ENCODE assay signal across 9 cellular contexts in the genomic region with DNA sequence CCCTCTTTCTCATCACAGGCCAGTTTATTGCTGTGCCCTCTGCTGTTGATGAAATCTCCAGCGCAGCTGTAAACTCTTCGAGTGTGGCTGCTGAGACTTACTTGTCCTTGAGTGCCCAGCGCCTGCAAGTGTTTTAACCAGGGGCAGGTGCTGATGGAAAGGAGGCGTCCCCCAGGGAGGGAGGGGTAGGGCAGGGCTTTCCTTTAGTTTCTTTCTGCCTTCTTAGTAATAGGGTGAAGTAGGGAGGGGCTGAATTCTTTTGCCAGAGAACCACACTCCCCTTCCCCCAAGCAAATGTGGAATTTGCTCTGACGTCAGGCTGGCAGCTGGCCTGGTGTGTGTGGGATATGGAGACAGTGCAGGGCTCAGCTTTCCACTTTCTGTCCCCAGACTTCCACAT.
DNase-seq lines count a peak whose midpoint lies in the region; ATAC-seq and TF ChIP-seq lines count a peak whose summit lies in the region.
"Had no signal": no experiment of that assay in that cellular context is flagged by ENCODE, and none has a peak within 500 bp of the region (broad histone marks: within the 10 kb centered on the region; RNA-seq: fewer than 3 reads in every experiment).

No MANE protein-coding gene starts in this region.

- H3K27me3 Mint-ChIP-seq in stimulated activated memory B cell treated with anti-CD40 and anti-IgM and Interleukin-4, amounts not matched to agents 10 μg/mL and 1 μg/mL and 100 μg/mL, for 72 hours, result no peaks in the 10 kb centered on the region
- H3K27me3 Mint-ChIP-seq: activated naive CD8-positive, alpha-beta T cell treated with anti-CD3 and anti-CD28 coated beads, Interleukin-2, amount 10 ng/mL, durations not matched to agents 7 days and 5 days had no signal

- H3K9me3 Mint-ChIP-seq in stimulated activated memory B cell treated with anti-CD40 and anti-IgM and Interleukin-4, amounts not matched to agents 10 μg/mL and 1 μg/mL and 100 μg/mL, for 72 hours, result no peaks in the 10 kb centered on the region
- H3K9me3 Mint-ChIP-seq: activated naive CD8-positive, alpha-beta T cell treated with anti-CD3 and anti-CD28 coated beads, Interleukin-2, amount 10 ng/mL, durations not matched to agents 7 days and 5 days had no signal

- 61 to 63% methylated on average over 4 to 5 of the region's 5 CpGs for WGBS in ectodermal cell, 2 experiments
- WGBS in tibial nerve, 2 donors, result 17 to 32% methylated on average over 5 of the region's 5 CpGs

- H3K4me3 Mint-ChIP-seq in stimulated activated memory B cell treated with anti-CD40 and anti-IgM and Interleukin-4, amounts not matched to agents 10 μg/mL and 1 μg/mL and 100 μg/mL, for 72 hours, result no peak overlapping the region
- H3K4me3 Mint-ChIP-seq: activated naive CD8-positive, alpha-beta T cell treated with anti-CD3 and anti-CD28 coated beads, Interleukin-2, amount 10 ng/mL, durations not matched to agents 7 days and 5 days had no signal

- no peak overlapping the region for H3K27ac Mint-ChIP-seq in stimulated activated memory B cell treated with anti-CD40 and anti-IgM and Interleukin-4, amounts not matched to agents 10 μg/mL and 1 μg/mL and 100 μg/mL, for 72 hours
- H3K27ac Mint-ChIP-seq: activated naive CD8-positive, alpha-beta T cell treated with anti-CD3 and anti-CD28 coated beads, Interleukin-2, amount 10 ng/mL, durations not matched to agents 7 days and 5 days had no signal

- H3K9me3 ChIP-seq in BE2C (no peaks in the 10 kb centered on the region), ectodermal cell (ENCODE audit: control insufficient read depth, low read length) (no peaks in the 10 kb centered on the region), tibial nerve (no peaks in the 10 kb centered on the region)

- peak; percentile 49 for DNase-seq in BE2C
- DNase-seq in NCI-H2107 (lab: John Stamatoyannopoulos, UW), result peak; percentile 70
- DNase-seq in lung microvascular endothelial cell (ENCODE audit: low read depth in 2 of 2), result peak; percentile 65 to 78
- peak; percentile 80 to 81 for DNase-seq in tibial nerve (ENCODE audit: low spot score in 2 of 2)
- DNase-seq: activated naive CD8-positive, alpha-beta T cell treated with anti-CD3 and anti-CD28 coated beads, Interleukin-2, amount 10 ng/mL, durations not matched to agents 7 days and 5 days had no signal

- H3K4me3 ChIP-seq in BE2C (ENCODE audit: low read depth, low read length), result no peak overlapping the region
- no peak overlapping the region for H3K4me3 ChIP-seq in ectodermal cell (ENCODE audit: insufficient read depth, low read depth, low read length)
- no peak overlapping the region for H3K4me3 ChIP-seq in tibial nerve

- TF ChIP-seq POLR2A in tibial nerve (IDR thresholded peaks at IDR 0.05), result peak in 1 of 2 donors; percentile 34

- ATAC-seq in stimulated activated memory B cell treated with anti-CD40 and anti-IgM and Interleukin-4, amounts not matched to agents 10 μg/mL and 1 μg/mL and 100 μg/mL, for 72 hours, result no peak
- ATAC-seq in HG03039 (IDR thresholded peaks at IDR 0.05; ENCODE audit: unreplicated experiment) (no peak), GM21447 (IDR thresholded peaks at IDR 0.05; ENCODE audit: unreplicated experiment) (no peak)

- H3K4me1 ChIP-seq in BE2C (no peaks in the 10 kb centered on the region), ectodermal cell (ENCODE audit: control insufficient read depth, insufficient read depth, low read length) (peaks cover 7% of the 10 kb centered on the region), tibial nerve (peaks cover 0 to 46% (median 10%) of the 10 kb centered on the region in 4 donors)

- peaks cover 71% of the 10 kb centered on the region for H3K36me3 Mint-ChIP-seq in stimulated activated memory B cell treated with anti-CD40 and anti-IgM and Interleukin-4, amounts not matched to agents 10 μg/mL and 1 μg/mL and 100 μg/mL, for 72 hours

- H3K36me3 ChIP-seq in BE2C (peaks cover 38% of the 10 kb centered on the region), ectodermal cell (ENCODE audit: control insufficient read depth, insufficient read depth, low read length) (peaks cover 18% of the 10 kb centered on the region), tibial nerve (peaks cover 0 to 71% (median 5%) of the 10 kb centered on the region in 3 donors)

- H3K27ac ChIP-seq in ectodermal cell (ENCODE audit: insufficient read depth, low read depth, low read length, poor library complexity, severe bottlenecking) (peak overlapping the region; percentile 61), tibial nerve (peak overlapping the region; percentile 53 to 90 (median 76))

- peak; percentile 74 to 83 for TF ChIP-seq EP300 in tibial nerve (IDR thresholded peaks at IDR 0.05)

- H3K4me1 Mint-ChIP-seq in stimulated activated memory B cell treated with anti-CD40 and anti-IgM and Interleukin-4, amounts not matched to agents 10 μg/mL and 1 μg/mL and 100 μg/mL, for 72 hours, result peaks cover 7% of the 10 kb centered on the region

- TF ChIP-seq CTCF in BE2C (IDR thresholded peaks at IDR 0.05; ENCODE audit: low read depth, low read length), result peak; percentile 13; the same call in 1 of the 2 replicates
- TF ChIP-seq CTCF in tibial nerve (IDR thresholded peaks at IDR 0.05), result peak in 1 of 5 experiments; percentile 37

- H3K27me3 ChIP-seq in BE2C, result no peaks in the 10 kb centered on the region
- H3K27me3 ChIP-seq in ectodermal cell (ENCODE audit: control insufficient read depth, insufficient read depth, low read length, poor library complexity, severe bottlenecking), result no peaks in the 10 kb centered on the region
- no peaks in the 10 kb centered on the region for H3K27me3 ChIP-seq in tibial nerve
